11 cellular contexts compared by ENCODE assay signal in the genomic region with DNA sequence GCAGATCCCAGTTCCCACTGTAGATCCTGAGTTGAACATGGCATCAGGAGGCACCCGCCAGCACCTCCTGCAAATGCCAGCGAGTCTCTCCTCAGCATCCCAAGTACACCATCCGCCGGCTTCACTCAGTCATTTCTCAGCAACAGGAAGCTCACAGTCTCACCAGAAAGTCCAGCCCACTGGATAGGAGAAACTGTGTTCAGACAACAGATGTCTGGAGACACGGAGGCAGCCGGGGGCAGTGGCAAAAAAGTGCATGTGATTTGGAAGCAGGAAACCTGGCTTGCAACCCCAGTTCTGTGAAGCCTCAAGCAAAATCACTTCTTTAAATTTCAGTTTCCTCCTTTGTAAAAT.
DNase-seq lines count a peak whose midpoint lies in the region; ATAC-seq lines count a peak whose summit lies in the region.
"Had no signal": no experiment of that assay in that cellular context is flagged by ENCODE, and none has a peak within 500 bp of the region (broad histone marks: within the 10 kb centered on the region; RNA-seq: fewer than 3 reads in every experiment).

No MANE protein-coding gene starts in this region.

- peak; percentile 6 for DNase-seq in stimulated activated CD4-positive, alpha-beta T cell treated with anti-CD3 and anti-CD28 coated beads, Interleukin-12 subunit alpha, Interleukin-12 subunit beta, amount 100 ng/mL, for 4 hours
- no peak for DNase-seq in stimulated activated CD4-positive, alpha-beta T cell treated with anti-CD3 and anti-CD28 coated beads, Interleukin-4, amount 100 ng/mL, for 4 hours
- peak; percentile 43 to 48 for DNase-seq in Kasumi-1 (lab: John Stamatoyannopoulos, UW)
- no peak for DNase-seq in effector memory CD4-positive, alpha-beta T cell
- no peak for DNase-seq in HT-29 (ENCODE audit: low spot score)
- DNase-seq in AG20443 (ENCODE audit: low spot score), result no peak
- DNase-seq: amniotic stem cell, Karpas-422, NCI-H446 treated with DMSO at 0.1 percent for 48 hours had no signal

- H3K27me3 ChIP-seq in effector memory CD4-positive, alpha-beta T cell (replicated peaks; ENCODE audit: control insufficient read depth, insufficient read depth, low read length, poor library complexity, severe bottlenecking), result no peaks in the 10 kb centered on the region
- no peaks in the 10 kb centered on the region for H3K27me3 ChIP-seq in thymus (ENCODE audit: control insufficient read depth, insufficient read depth)

- H3K9me3 ChIP-seq in effector memory CD4-positive, alpha-beta T cell (ENCODE audit: control insufficient read depth, low read length), result no peaks in the 10 kb centered on the region
- H3K9me3 ChIP-seq in thymus (ENCODE audit: control insufficient read depth), result no peaks in the 10 kb centered on the region

- peak overlapping the region; percentile 26 for H3K4me3 ChIP-seq in effector memory CD4-positive, alpha-beta T cell (ENCODE audit: insufficient read depth, low read depth, low read length, poor library complexity, severe bottlenecking)
- H3K4me3 ChIP-seq in thymus (ENCODE audit: low read length), result no peak overlapping the region

- no peak overlapping the region for H3K27ac ChIP-seq in effector memory CD4-positive, alpha-beta T cell (ENCODE audit: insufficient read depth, low read length, poor library complexity, severe bottlenecking)
- peak overlapping the region; percentile 5 for H3K27ac ChIP-seq in thymus (ENCODE audit: low read depth)

- ATAC-seq in esophagus mucosa, result no peak

- no peaks in the 10 kb centered on the region for H3K36me3 ChIP-seq in effector memory CD4-positive, alpha-beta T cell (ENCODE audit: control insufficient read depth, insufficient read depth, low read length)
- no peaks in the 10 kb centered on the region for H3K36me3 ChIP-seq in thymus (ENCODE audit: control insufficient read depth, insufficient read depth)

- peaks cover 6% of the 10 kb centered on the region for H3K4me1 ChIP-seq in effector memory CD4-positive, alpha-beta T cell (ENCODE audit: control insufficient read depth, insufficient read depth, low read length, poor library complexity, severe bottlenecking)
- H3K4me1 ChIP-seq in thymus (ENCODE audit: control insufficient read depth, insufficient read depth, low read length), result peaks cover 4% of the 10 kb centered on the region

- WGBS in thymus, result 29% methylated on average over 6 of the region's 6 CpGs

Comparison
In these comparisons a context has a peak if more than half of its experiments do, and no peak if none do; other contexts are left out.
1. DNase-seq: peak in stimulated activated CD4-positive, alpha-beta T cell treated with anti-CD3 and anti-CD28 coated beads, Interleukin-12 subunit alpha, Interleukin-12 subunit beta, amount 100 ng/mL, for 4 hours (single experiment) and Kasumi-1 (2 of 2); none in stimulated activated CD4-positive, alpha-beta T cell treated with anti-CD3 and anti-CD28 coated beads, Interleukin-4, amount 100 ng/mL, for 4 hours (0 of 2), effector memory CD4-positive, alpha-beta T cell (0 of 3), HT-29 (single experiment) and AG20443 (single experiment).